ENCODE assay signal across 24 cellular contexts in the genomic region with DNA sequence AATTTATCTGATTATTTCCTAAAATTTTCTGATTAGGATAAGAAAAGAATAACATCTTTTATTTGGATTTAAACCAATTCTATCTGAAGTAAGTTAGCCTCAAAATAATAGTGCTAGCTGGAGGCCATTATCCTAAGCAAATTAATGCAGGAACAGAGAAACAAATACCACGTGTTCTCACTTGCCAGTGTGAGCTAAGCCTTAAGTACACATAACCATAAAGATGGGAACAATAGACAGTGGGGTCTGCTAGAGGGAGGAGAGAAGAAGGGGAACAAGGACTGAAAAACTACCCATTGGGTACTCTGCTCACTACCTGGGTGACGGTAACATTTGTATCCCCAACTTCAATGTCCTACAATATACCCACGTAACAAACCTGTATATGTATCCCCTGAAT.
"Had no signal": no experiment of that assay in that cellular context is flagged by ENCODE, and none has a peak within 500 bp of the region (broad histone marks: within the 10 kb centered on the region; RNA-seq: fewer than 3 reads in every experiment).

No MANE protein-coding gene starts in this region.

- H3K27me3 ChIP-seq: breast epithelium, dorsolateral prefrontal cortex, neutrophil, ovary, spleen, testis, vagina had no signal

- ATAC-seq: activated T-cell treated with anti-CD3 and anti-CD28 coated beads, Interleukin-2, amount 50 U/mL, for 4 hours; effector memory CD8-positive, alpha-beta T cell; esophagus mucosa; natural killer cell treated with Interleukin-12 subunit alpha and Interleukin-12 subunit beta and Interleukin-15 and Interleukin-18, amount 100 ng/mL, for 72 hours had no signal

- DNase-seq: activated CD4-positive, alpha-beta T cell treated with anti-CD3 and anti-CD28 coated beads for 4 hours; activated CD4-positive, alpha-beta T cell treated with anti-CD3 and anti-CD28 coated beads, Interleukin-2, amount 50 U/mL, for 48 hours; activated CD4-positive, CD25-positive, alpha-beta regulatory T cell; activated CD8-positive, alpha-beta memory T cell treated with anti-CD3 and anti-CD28 coated beads, Interleukin-2, amount 50 U/mL, for 48 hours; activated naive CD4-positive, alpha-beta T cell; activated T-cell treated with anti-CD3 and anti-CD28 coated beads, Interleukin-2, amount 50 U/mL, for 4 hours; dorsolateral prefrontal cortex; effector memory CD8-positive, alpha-beta T cell; foreskin melanocyte; hippocampal formation; midbrain; ovary; spleen; stimulated activated CD4-positive, alpha-beta T cell treated with anti-CD3 and anti-CD28 coated beads, Interleukin-4, amount 100 ng/mL, for 1 hour; stimulated activated naive CD4-positive, alpha-beta T cell; testis had no signal

- FAIRE-seq: colon, endothelial cell of umbilical vein had no signal

- H3K36me3 ChIP-seq: breast epithelium, neutrophil, ovary, prostate gland, spleen, vagina had no signal

- H3K4me3 ChIP-seq: breast epithelium, dorsolateral prefrontal cortex, ovary, prostate gland, spleen, testis, vagina had no signal

- H3K27ac ChIP-seq: breast epithelium, dorsolateral prefrontal cortex, neutrophil, ovary, prostate gland, spleen, testis, vagina had no signal

- H3K4me1 ChIP-seq: breast epithelium, prostate gland, testis, vagina had no signal

- H3K9me3 ChIP-seq: breast epithelium, neutrophil, ovary, prostate gland, spleen, testis, vagina had no signal
